8 cellular contexts compared by ENCODE assay signal in genomic region chr5:160438316-160439204, GRCh38. TPM values are rescaled to one million over a fixed set of nuclear protein-coding genes. Genes with fewer than 3 reads are reported as not detected.
DNase-seq lines count a peak whose midpoint lies in the region; ATAC-seq and TF ChIP-seq lines count a peak whose summit lies in the region.

No MANE protein-coding gene starts in this region.

- peaks cover 5% of the 10 kb centered on the region for H3K27me3 Mint-ChIP-seq in activated naive CD8-positive, alpha-beta T cell treated with anti-CD3 and anti-CD28 coated beads, Interleukin-2, amount 50 U/mL, for 24 hours
- H3K27me3 Mint-ChIP-seq in progenitor cell of endocrine pancreas: peaks cover 9% of the 10 kb centered on the region

- intact Hi-C loops in left cardiac atrium (cut with DNase I): loop anchor here in 1 of 2 donors (10.0 kb wide), 1 partner anchor 76 kb away; no protein-coding TSS in a partner anchor

- peak overlapping the region; percentile 99 for H3K27ac Mint-ChIP-seq in activated naive CD8-positive, alpha-beta T cell treated with anti-CD3 and anti-CD28 coated beads, Interleukin-2, amount 50 U/mL, for 24 hours
- no peak overlapping the region for H3K27ac Mint-ChIP-seq in progenitor cell of endocrine pancreas

- H3K4me3 ChIP-seq in MG63: peak overlapping the region; percentile 52; the same call in 1 of the 2 replicates
- peak overlapping the region; percentile 79 for H3K4me3 ChIP-seq in SK-N-MC

- peak overlapping the region; percentile 84 for H3K4me3 Mint-ChIP-seq in activated naive CD8-positive, alpha-beta T cell treated with anti-CD3 and anti-CD28 coated beads, Interleukin-2, amount 50 U/mL, for 24 hours
- peak overlapping the region; percentile 24 for H3K4me3 Mint-ChIP-seq in progenitor cell of endocrine pancreas (ENCODE audit: low read depth)

- no peak overlapping the region for H3K27ac ChIP-seq in SK-N-MC

- H3K27me3 ChIP-seq in MG63: no peaks in the 10 kb centered on the region

- DNase-seq in GM04504 (ENCODE audit: low read depth) (peak; percentile 17), HCEC 1CT (peak; percentile 61), MG63 (peak; percentile 23), SK-N-MC (ENCODE audit: low read depth, low spot score) (no peak), left cardiac atrium (peak; percentile 41), progenitor cell of endocrine pancreas (ENCODE audit: low spot score, unreplicated experiment) (no peak), NCI-H128 (lab: John Stamatoyannopoulos, UW; ENCODE audit: unreplicated experiment) (no peak)
- peak; percentile 65 for DNase-seq in activated naive CD8-positive, alpha-beta T cell treated with anti-CD3 and anti-CD28 coated beads, Interleukin-2, amount 50 U/mL, for 24 hours

- no peaks in the 10 kb centered on the region for H3K9me3 ChIP-seq in MG63
- no peaks in the 10 kb centered on the region for H3K9me3 ChIP-seq in SK-N-MC (ENCODE audit: low read depth, low read length)

- TF ChIP-seq CTCF in progenitor cell of endocrine pancreas (IDR thresholded peaks at IDR 0.05; ENCODE audit: unreplicated experiment): peak; percentile 72

- H3K36me3 Mint-ChIP-seq in activated naive CD8-positive, alpha-beta T cell treated with anti-CD3 and anti-CD28 coated beads, Interleukin-2, amount 50 U/mL, for 24 hours (ENCODE audit: low read depth): no peaks in the 10 kb centered on the region
- H3K36me3 Mint-ChIP-seq in progenitor cell of endocrine pancreas (ENCODE audit: insufficient read depth): no peaks in the 10 kb centered on the region

- no peaks in the 10 kb centered on the region for H3K36me3 ChIP-seq in MG63
- H3K36me3 ChIP-seq in SK-N-MC (ENCODE audit: insufficient read depth, low read length): no peaks in the 10 kb centered on the region

- H3K9ac ChIP-seq in SK-N-MC (ENCODE audit: insufficient read length): no peak overlapping the region

- peaks cover 78% of the 10 kb centered on the region for H3K4me1 Mint-ChIP-seq in activated naive CD8-positive, alpha-beta T cell treated with anti-CD3 and anti-CD28 coated beads, Interleukin-2, amount 50 U/mL, for 24 hours
- peaks cover 9% of the 10 kb centered on the region for H3K4me1 Mint-ChIP-seq in progenitor cell of endocrine pancreas (ENCODE audit: low read depth)

- no peaks in the 10 kb centered on the region for H3K9me3 Mint-ChIP-seq in activated naive CD8-positive, alpha-beta T cell treated with anti-CD3 and anti-CD28 coated beads, Interleukin-2, amount 50 U/mL, for 24 hours
- no peaks in the 10 kb centered on the region for H3K9me3 Mint-ChIP-seq in progenitor cell of endocrine pancreas (ENCODE audit: low read depth)

- ATAC-seq in activated naive CD8-positive, alpha-beta T cell treated with anti-CD3 and anti-CD28 coated beads, Interleukin-2, amount 50 U/mL, for 24 hours: peak; percentile 65
- ATAC-seq in left cardiac atrium: peak; percentile 83 to 87

RNA-seq across cellular contexts. Expression of gene PTTG1, which starts 16.9 kb away (rescaled TPM):
- total RNA-seq in MG63 (2014; rRNA removed; shearing (Covaris generic); ENCODE audit: low replicate concordance): 567 and 761 TPM in 2 replicates
- total RNA-seq in left cardiac atrium (1 to 10 TPM; 2.4 to 3.3 TPM), progenitor cell of endocrine pancreas (48.2 and 50.0 TPM in 2 replicates)

RNA-seq across cellular contexts. Expression of gene SLU7, which starts 19.7 kb away (rescaled TPM):
- 42.3 and 88.8 TPM in 2 replicates for total RNA-seq in MG63 (2014; rRNA removed; shearing (Covaris generic); ENCODE audit: low replicate concordance)
- total RNA-seq in left cardiac atrium: 10 to 100 TPM; 38.9 to 46.2 TPM
- total RNA-seq in progenitor cell of endocrine pancreas: 38.2 and 43.1 TPM in 2 replicates

RNA-seq across cellular contexts. Expression of gene FAM200C, which starts 38.7 kb away (rescaled TPM):
- 4.9 and 6.3 TPM in 2 replicates for total RNA-seq in MG63 (2014; rRNA removed; shearing (Covaris generic); ENCODE audit: low replicate concordance)
- total RNA-seq in left cardiac atrium: 1 to 10 TPM; 2.1 to 4.2 TPM
- 6.5 and 7.0 TPM in 2 replicates for total RNA-seq in progenitor cell of endocrine pancreas

Comparison
In these comparisons a context has a peak if more than half of its experiments do, and no peak if none do; other contexts are left out.
1. DNase-seq: peak in GM04504 (single experiment), HCEC 1CT (single experiment), MG63 (single experiment), activated naive CD8-positive, alpha-beta T cell treated with anti-CD3 and anti-CD28 coated beads, Interleukin-2, amount 50 U/mL, for 24 hours (single experiment) and left cardiac atrium (single experiment); none in SK-N-MC (single experiment), progenitor cell of endocrine pancreas (single experiment) and NCI-H128 (single experiment).
2. RNA of gene PTTG1, which starts 16.9 kb away (total RNA-seq): 567 to 761 TPM in MG63 and 48.2 to 50.0 TPM in progenitor cell of endocrine pancreas; 2.4 to 3.3 TPM in left cardiac atrium; every median in the first group is over 10 times any median in the second.